ENCODE assay signal across 21 cellular contexts in the genomic region with DNA sequence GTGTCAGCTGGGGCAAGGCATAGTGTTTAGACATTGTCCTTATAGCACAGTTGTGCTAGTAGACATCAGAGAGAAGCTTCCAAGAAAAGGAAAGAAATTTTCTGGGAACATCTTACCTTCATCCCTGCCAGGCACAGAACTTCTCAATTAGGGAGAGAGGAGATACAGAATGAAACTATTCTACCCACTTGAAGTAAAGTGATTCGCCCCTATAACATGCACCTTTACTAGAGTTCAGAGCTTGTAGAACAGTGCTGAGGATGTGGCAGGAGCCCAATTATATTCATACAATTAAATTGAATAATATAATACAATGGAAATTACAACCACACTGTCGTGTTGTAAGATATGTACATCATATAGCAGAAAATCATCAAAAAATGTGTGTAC.
DNase-seq lines count a peak whose midpoint lies in the region; ATAC-seq and TF ChIP-seq lines count a peak whose summit lies in the region.
"Had no signal": no experiment of that assay in that cellular context is flagged by ENCODE, and none has a peak within 500 bp of the region (broad histone marks: within the 10 kb centered on the region; RNA-seq: fewer than 3 reads in every experiment).

No MANE protein-coding gene starts in this region.

- H3K79me2 ChIP-seq in GM23248 (ENCODE audit: insufficient read depth) (no peaks in the 10 kb centered on the region), SU-DHL-6 (ENCODE audit: insufficient read depth, low read length) (no peaks in the 10 kb centered on the region)

- DNase-seq in GM23248 = peak; percentile 52
- peak in 1 of 2 donors; percentile 53 for DNase-seq in foreskin keratinocyte
- no peak for DNase-seq in psoas muscle
- DNase-seq in upper lobe of right lung = no peak
- DNase-seq in mucosa of descending colon = no peak
- DNase-seq: activated CD4-positive, alpha-beta memory T cell treated with anti-CD3 and anti-CD28 coated beads for 36 hours; activated gamma-delta T cell treated with Interleukin-2 at 50 U/mL for 16 hours; activated T-cell treated with anti-CD3 and anti-CD28 coated beads for 4 hours; amygdala; DND-41; effector CD8-positive, alpha-beta T cell; lower lobe of right lung; naive B cell; NCI-H1092 treated with DMSO at 0.1 percent for 48 hours; NCI-H2107; NCI-H526; SHP77 treated with DMSO at 0.1 percent for 48 hours had no signal

- WGBS in GM23248 (ENCODE audit: low coverage in 1 of 2, low lambda C conversion rate in 2 of 2, missing lambda C conversion rate in 2 of 2), 2 experiments = 87 to 94% methylated on average over 2 of the region's 2 CpGs
- WGBS in psoas muscle, 3 donors = 88 to 94% (median 94%) methylated on average over 2 of the region's 2 CpGs

- H3F3A ChIP-seq in GM23248 (ENCODE audit: insufficient read depth) (peaks cover 39% of the 10 kb centered on the region), SU-DHL-6 (ENCODE audit: insufficient read depth) (no peaks in the 10 kb centered on the region)

- no peak overlapping the region for H3K4me3 ChIP-seq in GM23248
- H3K4me3 ChIP-seq in SU-DHL-6 (ENCODE audit: insufficient read depth, low read length, poor library complexity, severe bottlenecking) = no peak overlapping the region
- H3K4me3 ChIP-seq in psoas muscle = no peak overlapping the region
- no peak overlapping the region for H3K4me3 ChIP-seq in upper lobe of right lung
- H3K4me3 ChIP-seq in mucosa of descending colon = no peak overlapping the region
- H3K4me3 ChIP-seq: GM23338, lower lobe of right lung, prostate gland had no signal

- in situ Hi-C loops in GM23248 (cut with MboI) = no loop called here

- no peaks in the 10 kb centered on the region for H4K20me1 ChIP-seq in GM23248 (ENCODE audit: insufficient read depth)
- no peaks in the 10 kb centered on the region for H4K20me1 ChIP-seq in SU-DHL-6 (ENCODE audit: low read depth, low read length)

- H2AFZ ChIP-seq in GM23248 = peak overlapping the region; percentile 58
- H2AFZ ChIP-seq in SU-DHL-6 (ENCODE audit: low read depth, low read length, severe bottlenecking) = peak overlapping the region; percentile 29
- H2AFZ ChIP-seq: GM23338 had no signal

- H3K4me1 ChIP-seq in GM23248 (ENCODE audit: insufficient read depth) (peaks cover 56% of the 10 kb centered on the region), foreskin keratinocyte (peaks cover 14% of the 10 kb centered on the region), psoas muscle (peaks cover 24% of the 10 kb centered on the region), upper lobe of right lung (peaks cover 6% of the 10 kb centered on the region), mucosa of descending colon (ENCODE audit: low read depth) (no peaks in the 10 kb centered on the region)
- H3K4me1 ChIP-seq: lower lobe of right lung, prostate gland had no signal

- H3K9ac ChIP-seq in GM23248 = no peak overlapping the region
- H3K9ac ChIP-seq in SU-DHL-6 (ENCODE audit: low read length) = no peak overlapping the region

- no peak overlapping the region for H3K4me2 ChIP-seq in GM23248 (ENCODE audit: unreplicated experiment)
- no peak overlapping the region for H3K4me2 ChIP-seq in SU-DHL-6 (ENCODE audit: low read depth, low read length, poor library complexity, severe bottlenecking)
- H3K4me2 ChIP-seq: GM23338 had no signal

- H3K9me2 ChIP-seq in GM23248 (ENCODE audit: insufficient read depth) (no peaks in the 10 kb centered on the region), SU-DHL-6 (replicated peaks; ENCODE audit: insufficient read depth, low read length) (no peaks in the 10 kb centered on the region)

- ATAC-seq in foreskin keratinocyte (peak; percentile 47), psoas muscle (peak in 1 of 4 donors; percentile 4), upper lobe of right lung (no peak), mucosa of descending colon (no peak), HG02642 (IDR thresholded peaks at IDR 0.05; ENCODE audit: poor library complexity, unreplicated experiment) (no peak)
- ATAC-seq: GM23338, lower lobe of right lung had no signal

- H3K36me3 ChIP-seq in GM23248 (ENCODE audit: low read depth) = no peaks in the 10 kb centered on the region
- no peaks in the 10 kb centered on the region for H3K36me3 ChIP-seq in SU-DHL-6 (ENCODE audit: low read length)
- H3K36me3 ChIP-seq in psoas muscle (ENCODE audit: insufficient read depth in 1 of 2, low read depth in 1 of 2) = no peaks in the 10 kb centered on the region
- H3K36me3 ChIP-seq in upper lobe of right lung = no peaks in the 10 kb centered on the region
- H3K36me3 ChIP-seq in mucosa of descending colon (ENCODE audit: low read depth) = no peaks in the 10 kb centered on the region
- H3K36me3 ChIP-seq: lower lobe of right lung, prostate gland had no signal

- H3K9me3 ChIP-seq in GM23248 (ENCODE audit: low read depth) (no peaks in the 10 kb centered on the region), SU-DHL-6 (ENCODE audit: insufficient read depth, low read length) (peaks cover 10% of the 10 kb centered on the region; the same call in 1 of the 2 replicates), psoas muscle (no peaks in the 10 kb centered on the region), upper lobe of right lung (no peaks in the 10 kb centered on the region), mucosa of descending colon (peaks cover 7% of the 10 kb centered on the region)
- H3K9me3 ChIP-seq: lower lobe of right lung, prostate gland had no signal

- no peaks in the 10 kb centered on the region for H3K27me3 ChIP-seq in GM23248 (replicated peaks; ENCODE audit: insufficient read depth)
- no peaks in the 10 kb centered on the region for H3K27me3 ChIP-seq in SU-DHL-6 (ENCODE audit: low read length)
- H3K27me3 ChIP-seq in foreskin keratinocyte = no peaks in the 10 kb centered on the region
- no peaks in the 10 kb centered on the region for H3K27me3 ChIP-seq in psoas muscle (ENCODE audit: insufficient read depth in 3 of 3, low read length in 2 of 3)
- no peaks in the 10 kb centered on the region for H3K27me3 ChIP-seq in upper lobe of right lung

- intact Hi-C loops in psoas muscle (cut with DNase I) = no loop called here
- intact Hi-C loops in upper lobe of right lung (cut with DNase I) = no loop called here
- intact Hi-C loops in mucosa of descending colon (cut with DNase I, micrococcal nuclease) = no loop called here

- H3K27ac ChIP-seq in GM23248 = peak overlapping the region; percentile 27; the same call in 1 of the 2 replicates
- no peak overlapping the region for H3K27ac ChIP-seq in SU-DHL-6 (ENCODE audit: low read depth, low read length)
- no peak overlapping the region for H3K27ac ChIP-seq in foreskin keratinocyte
- H3K27ac ChIP-seq in psoas muscle = peak overlapping the region; percentile 17
- H3K27ac ChIP-seq in upper lobe of right lung = no peak overlapping the region
- H3K27ac ChIP-seq: lower lobe of right lung, prostate gland had no signal

- TF ChIP-seq CTCF in SU-DHL-6 (IDR thresholded peaks at IDR 0.05; ENCODE audit: insufficient read depth, low read length, poor library complexity, severe bottlenecking) = no peak
- TF ChIP-seq CTCF in foreskin keratinocyte (conservative IDR thresholded peaks at IDR 0.05) = no peak
- TF ChIP-seq CTCF in psoas muscle (IDR thresholded peaks at IDR 0.05) = no peak
- no peak for TF ChIP-seq CTCF in upper lobe of right lung (IDR thresholded peaks at IDR 0.05)
- TF ChIP-seq CTCF in mucosa of descending colon (IDR thresholded peaks at IDR 0.05) = no peak

Comparison
In these comparisons a context has a peak if more than half of its experiments do, and no peak if none do; other contexts are left out.
1. H3K27ac ChIP-seq: peak in GM23248 (single experiment) and psoas muscle (single experiment); none in SU-DHL-6 (single experiment), foreskin keratinocyte (single experiment) and upper lobe of right lung (single experiment).